9 cellular contexts compared by ENCODE assay signal in the genomic region with DNA sequence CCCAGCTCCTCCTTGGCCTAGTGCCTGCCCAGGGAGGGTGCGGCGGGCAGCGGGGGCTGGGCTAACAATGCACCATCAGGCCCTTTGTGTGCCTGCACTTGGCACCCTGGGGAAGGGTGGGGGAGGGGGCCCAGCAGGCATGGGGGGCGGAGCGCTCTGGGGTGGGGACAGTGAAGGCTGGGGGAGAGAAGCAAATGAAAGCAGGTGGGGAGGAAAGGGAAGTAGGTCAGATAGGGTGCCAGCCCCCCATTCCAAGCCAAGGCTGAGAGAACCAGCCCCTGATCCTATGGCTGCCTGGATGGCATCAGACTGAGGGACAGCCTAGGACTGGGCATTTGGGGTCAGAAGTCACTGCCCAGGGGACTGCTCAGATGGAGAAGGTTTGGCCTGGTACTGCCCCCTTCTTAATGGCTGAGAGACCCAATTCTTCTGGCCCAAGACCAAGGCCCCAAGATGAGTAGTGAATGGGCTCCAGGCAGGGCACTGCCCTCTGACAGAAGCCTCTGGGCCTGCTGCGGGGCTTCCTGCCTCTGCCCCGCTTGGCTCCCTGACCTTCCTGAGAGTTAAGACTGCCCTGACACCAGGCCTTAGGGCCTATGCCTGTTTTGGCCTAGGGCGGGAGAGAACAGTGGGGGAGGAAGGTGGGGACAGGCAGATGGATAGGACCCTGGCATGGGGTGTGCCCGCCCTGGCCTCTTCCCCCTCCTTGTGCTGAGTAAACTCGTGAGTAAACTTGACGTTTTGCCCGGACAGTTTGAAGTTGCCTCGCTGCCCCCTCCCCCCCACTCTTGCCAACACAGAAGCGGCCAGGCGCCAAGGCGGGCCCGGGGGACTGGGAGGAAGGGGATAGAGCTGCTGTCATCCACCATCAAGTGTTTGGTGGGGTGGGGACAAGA. TPM values are rescaled to one million over a fixed set of nuclear protein-coding genes. Genes with fewer than 3 reads are reported as not detected.
DNase-seq lines count a peak whose midpoint lies in the region; ATAC-seq, FAIRE-seq and TF ChIP-seq lines count a peak whose summit lies in the region.
"Had no signal": no experiment of that assay in that cellular context is flagged by ENCODE, and none has a peak within 500 bp of the region (broad histone marks: within the 10 kb centered on the region; RNA-seq: fewer than 3 reads in every experiment).

No MANE protein-coding gene starts in this region.

- no peak for TF ChIP-seq POLR2A in GM12892 (IDR thresholded peaks at IDR 0.05; ENCODE audit: low read depth, low read length)
- TF ChIP-seq POLR2A in heart left ventricle (IDR thresholded peaks at IDR 0.05), result peak in 1 of 2 donors; percentile 46

- WGBS in heart left ventricle, 4 donors, result 38 to 45% (median 42%) methylated on average over 16 to 17 of the region's 17 CpGs

- CTCF ChIA-PET in activated B cell treated with CpG ODN at 0.5 μM for 24 hours (lab: Charles Lee), result interaction anchor here (0.6 to 1.9 kb wide), 3 partner anchors 12 to 61 kb away, joined by 3 to 11 read pairs (median 6); no protein-coding TSS in a partner anchor

- POLR2A ChIA-PET in activated B cell treated with CpG ODN at 0.5 μM for 24 hours (lab: Charles Lee), result interaction anchor here (0.6 to 7.2 kb wide), 6 partner anchors 10 to 50 kb away, joined by 4 to 85 read pairs (median 14); partner anchors contain the start of genes CKS1B and FLAD1

- peak; percentile 17 for FAIRE-seq in GM12892 (lab: Jason Lieb, UNC)

- peak overlapping the region; percentile 90 for H3K4me3 Mint-ChIP-seq in activated B cell treated with CpG ODN at 0.5 μM for 24 hours

- no peak for ATAC-seq in activated B cell treated with CpG ODN at 0.5 μM for 24 hours (ENCODE audit: low read depth)
- peak in 3 of 4 donors; percentile 0 to 31 (median 27) for ATAC-seq in heart left ventricle

- H3K36me3 Mint-ChIP-seq in activated B cell treated with CpG ODN at 0.5 μM for 24 hours (ENCODE audit: low read depth), result peaks cover 11% of the 10 kb centered on the region

- H3K27me3 ChIP-seq in heart left ventricle (no peaks in the 10 kb centered on the region), rectal smooth muscle tissue (ENCODE audit: control insufficient read depth, insufficient read depth, low read length) (no peaks in the 10 kb centered on the region)

- H3K27ac Mint-ChIP-seq in activated B cell treated with CpG ODN at 0.5 μM for 24 hours, result peak overlapping the region; percentile 88

- no peaks in the 10 kb centered on the region for H3K27me3 Mint-ChIP-seq in activated B cell treated with CpG ODN at 0.5 μM for 24 hours

- H3K4me1 Mint-ChIP-seq in activated B cell treated with CpG ODN at 0.5 μM for 24 hours, result peaks cover 67% of the 10 kb centered on the region

- H3K27ac ChIP-seq in heart left ventricle (peak overlapping the region; percentile 77 to 98 (median 95)), rectal smooth muscle tissue (ENCODE audit: low read depth, low read length) (peak overlapping the region; percentile 93)

- no peak for DNase-seq in GM12892 (ENCODE audit: insufficient read length)
- no peak for DNase-seq in activated B cell treated with CpG ODN at 0.5 μM for 24 hours
- DNase-seq in heart left ventricle, result peak; percentile 78 to 89 (median 82)
- no peak for DNase-seq in HuH-7.5 (ENCODE audit: low spot score)
- no peak for DNase-seq in NCI-H226
- no peak for DNase-seq in NOMO-1 (lab: John Stamatoyannopoulos, UW; ENCODE audit: unreplicated experiment in 2 of 2)
- no peak for DNase-seq in SK-N-DZ (ENCODE audit: low spot score)

- H3K4me3 ChIP-seq in heart left ventricle (peak overlapping the region in 8 of 12 donors; percentile 26 to 96 (median 84)), rectal smooth muscle tissue (ENCODE audit: low read length) (peak overlapping the region; percentile 89)

- H3K9ac ChIP-seq in rectal smooth muscle tissue (ENCODE audit: low read length), result peak overlapping the region; percentile 42

- no peaks in the 10 kb centered on the region for H3K36me3 ChIP-seq in heart left ventricle
- peaks cover 6% of the 10 kb centered on the region for H3K36me3 ChIP-seq in rectal smooth muscle tissue (ENCODE audit: control insufficient read depth, insufficient read depth, low read length)

- no peaks in the 10 kb centered on the region for H3K9me3 Mint-ChIP-seq in activated B cell treated with CpG ODN at 0.5 μM for 24 hours

- no peak for TF ChIP-seq CTCF in activated B cell treated with CpG ODN at 0.5 μM for 24 hours (IDR thresholded peaks at IDR 0.05)
- TF ChIP-seq CTCF in heart left ventricle (IDR thresholded peaks at IDR 0.05), result no peak

- no peaks in the 10 kb centered on the region for H3K9me3 ChIP-seq in heart left ventricle

- intact Hi-C loops in activated B cell treated with CpG ODN at 0.5 μM for 24 hours (cut with micrococcal nuclease), result no loop called here
- intact Hi-C loops in heart left ventricle (cut with DNase I), result no loop called here

- H3K4me1 ChIP-seq in heart left ventricle (peaks cover 5 to 64% (median 50%) of the 10 kb centered on the region in 12 donors), rectal smooth muscle tissue (ENCODE audit: control insufficient read depth, insufficient read depth, low read length) (peaks cover 28% of the 10 kb centered on the region)

RNA-seq across cellular contexts. Expression of gene ZBTB7B, which starts 2.7 kb away (rescaled TPM):
- 9.8 TPM for polyA plus RNA-seq in GM12892 (2012; ENCODE audit: missing spikeins)
- total RNA-seq in activated B cell treated with CpG ODN at 0.5 μM for 24 hours (56.2 and 56.6 TPM in 2 replicates), heart left ventricle (10 to 100 TPM; 29.5 to 80.0 (median 46.6) TPM)
- 100 to 1,000 TPM in 1 of 2 donors, 10 to 100 TPM in 1; 39.2 to 103 TPM for polyA plus RNA-seq in heart left ventricle
- 4.1 and 4.9 TPM in 2 replicates for polyA plus RNA-seq in SK-N-DZ (2014; cell fraction: cytosol; rRNA removed)
- polyA plus RNA-seq in SK-N-DZ (2014; cell fraction: nucleus; rRNA removed), result 8.2 and 11.4 TPM in 2 replicates

RNA-seq across cellular contexts. Expression of gene LENEP, which starts 11.9 kb away (rescaled TPM):
- polyA plus RNA-seq in GM12892 (2012; ENCODE audit: missing spikeins), result not detected
- 1.8 and 2.4 TPM in 2 replicates for total RNA-seq in activated B cell treated with CpG ODN at 0.5 μM for 24 hours
- not detected for total RNA-seq in heart left ventricle
- polyA plus RNA-seq in heart left ventricle, result not detected
- not detected in 2 replicates for polyA plus RNA-seq in SK-N-DZ (2014; cell fraction: cytosol; rRNA removed)
- polyA plus RNA-seq in SK-N-DZ (2014; cell fraction: nucleus; rRNA removed), result 0.98 TPM in 1 of 2 replicates, not detected in the other

RNA-seq across cellular contexts. Expression of gene FLAD1, which starts 22.2 kb away (rescaled TPM):
- polyA plus RNA-seq in GM12892 (2012; ENCODE audit: missing spikeins), result 38.1 TPM
- total RNA-seq in activated B cell treated with CpG ODN at 0.5 μM for 24 hours (64.1 and 69.0 TPM in 2 replicates), heart left ventricle (10 to 100 TPM; 19.4 to 35.0 (median 27.4) TPM)
- polyA plus RNA-seq in heart left ventricle, result 10 to 100 TPM; 22.3 to 50.7 TPM
- polyA plus RNA-seq in SK-N-DZ (2014; cell fraction: cytosol; rRNA removed), result 133 and 172 TPM in 2 replicates
- polyA plus RNA-seq in SK-N-DZ (2014; cell fraction: nucleus; rRNA removed), result 243 and 343 TPM in 2 replicates

RNA-seq across cellular contexts. Expression of gene DCST2, which starts 28.3 kb away (rescaled TPM):
- not detected for polyA plus RNA-seq in GM12892 (2012; ENCODE audit: missing spikeins)
- total RNA-seq in activated B cell treated with CpG ODN at 0.5 μM for 24 hours (1.0 TPM in 1 of 2 replicates, not detected in the other), heart left ventricle (under 1 TPM in 8 of 9 donors, not detected in 1; 0.14 to 0.62 (median 0.35) TPM)
- polyA plus RNA-seq in heart left ventricle, result under 1 TPM; 0.17 to 0.65 TPM
- polyA plus RNA-seq in SK-N-DZ (2014; cell fraction: cytosol; rRNA removed), result 0.28 TPM in 1 of 2 replicates, not detected in the other
- polyA plus RNA-seq in SK-N-DZ (2014; cell fraction: nucleus; rRNA removed), result 0.19 and 2.3 TPM in 2 replicates
- total RNA-seq: kidney epithelial cell had no signal

RNA-seq across cellular contexts. Expression of gene DCST1, which starts 28.3 kb away (rescaled TPM):
- polyA plus RNA-seq in GM12892 (2012; ENCODE audit: missing spikeins), result not detected
- not detected in 2 replicates for total RNA-seq in activated B cell treated with CpG ODN at 0.5 μM for 24 hours
- total RNA-seq in heart left ventricle, result not detected
- polyA plus RNA-seq in heart left ventricle, result not detected
- polyA plus RNA-seq in SK-N-DZ (2014; cell fraction: cytosol; rRNA removed), result 0.05 TPM in 1 of 2 replicates, not detected in the other
- polyA plus RNA-seq in SK-N-DZ (2014; cell fraction: nucleus; rRNA removed), result not detected in 2 replicates
- total RNA-seq: kidney epithelial cell had no signal

Comparison
In these comparisons a context has a peak if more than half of its experiments do, and no peak if none do; other contexts are left out.
1. DNase-seq: peak in heart left ventricle (5 of 5); none in GM12892 (single experiment), activated B cell treated with CpG ODN at 0.5 μM for 24 hours (single experiment), HuH-7.5 (single experiment), NCI-H226 (single experiment), NOMO-1 (0 of 2) and SK-N-DZ (single experiment).